ENCODE assay signal across 8 cellular contexts in the genomic region with DNA sequence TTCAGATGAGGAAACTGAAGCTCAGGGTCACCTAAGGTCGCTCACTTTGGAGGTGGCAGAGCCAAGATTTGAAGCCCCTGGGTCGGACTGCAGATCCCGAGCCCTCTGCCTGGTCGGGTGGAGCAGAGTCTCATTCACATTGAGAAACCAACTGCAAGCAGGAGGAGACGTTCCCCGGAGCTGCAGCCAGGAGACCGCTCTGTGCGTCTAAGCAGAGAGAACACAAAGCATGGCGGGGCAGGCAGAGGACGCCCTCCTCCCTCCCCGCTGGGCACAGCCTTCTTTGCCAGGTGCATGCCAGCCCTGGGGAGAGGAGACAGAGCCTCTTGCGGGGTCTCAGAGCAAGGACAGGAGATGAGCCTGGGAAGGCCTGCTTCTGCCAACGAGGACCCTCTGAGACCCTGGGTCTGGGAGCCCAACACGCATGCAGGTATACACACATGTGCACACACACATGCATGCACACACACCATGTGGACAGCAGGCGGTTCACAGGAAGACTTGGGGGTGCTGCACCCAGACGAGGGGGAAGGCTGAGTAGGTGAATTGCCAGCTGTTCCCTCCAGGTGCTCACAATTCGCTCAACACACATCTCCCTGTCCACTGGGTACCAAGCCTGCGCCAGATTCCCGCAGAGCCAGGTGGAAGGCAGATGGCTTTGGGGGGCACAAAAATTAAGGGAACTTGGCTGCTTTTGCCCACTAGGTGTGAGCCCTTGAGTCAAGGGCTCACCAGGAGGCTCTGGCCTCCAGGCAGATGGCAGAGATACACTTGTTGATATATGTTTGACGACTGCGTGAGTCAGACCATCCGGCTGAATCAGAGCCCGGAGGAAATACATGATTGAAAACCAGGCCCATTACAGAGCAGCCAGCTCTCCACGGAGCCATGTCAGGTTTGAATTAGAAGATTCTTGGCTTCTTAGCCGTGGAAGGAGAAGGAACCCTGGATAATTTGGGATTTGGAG. TPM values are rescaled to one million over a fixed set of nuclear protein-coding genes. Genes with fewer than 3 reads are reported as not detected.
DNase-seq lines count a peak whose midpoint lies in the region; ATAC-seq and TF ChIP-seq lines count a peak whose summit lies in the region.
"Had no signal": no experiment of that assay in that cellular context is flagged by ENCODE, and none has a peak within 500 bp of the region (broad histone marks: within the 10 kb centered on the region; RNA-seq: fewer than 3 reads in every experiment).

No MANE protein-coding gene starts in this region.

- H3K36me3 ChIP-seq in adipocyte (ENCODE audit: control insufficient read depth, insufficient read depth, low read length, severe bottlenecking) = no peaks in the 10 kb centered on the region

- intact Hi-C loops in natural killer cell (cut with micrococcal nuclease) = loop anchor here (1.0 kb wide), 1 partner anchor 37 kb away; no protein-coding TSS in a partner anchor

- ATAC-seq in natural killer cell = peak in 2 of 3 donors; percentile 60 to 79
- ATAC-seq: mucosa of descending colon had no signal

- peaks cover 0 to 19% of the 10 kb centered on the region in 2 donors for H3K4me1 Mint-ChIP-seq in natural killer cell

- DNase-seq in ELR (ENCODE audit: low read depth) (peak; percentile 99), NCI-H2171 treated with DMSO at 0.1 percent for 48 hours (lab: John Stamatoyannopoulos, UW) (peak; percentile 95), adipocyte (ENCODE audit: low read depth) (peak; percentile 87), natural killer cell (no peak), NCI-H510A (lab: John Stamatoyannopoulos, UW) (no peak), SKM-1 (lab: John Stamatoyannopoulos, UW; ENCODE audit: unreplicated experiment) (no peak), HEK293T (ENCODE audit: extremely low spot score) (no peak)

- POLR2A ChIA-PET in HEK293T (lab: Yijun Ruan, JAX) = no interaction called here

- H3K9me3 Mint-ChIP-seq in natural killer cell = no peaks in the 10 kb centered on the region

- peaks cover 7 to 14% of the 10 kb centered on the region in 2 donors for H3K27me3 Mint-ChIP-seq in natural killer cell (ENCODE audit: low read depth in 2 of 2)

- H3K27me3 ChIP-seq in adipocyte (replicated peaks; ENCODE audit: control insufficient read depth, insufficient read depth, low read length) = peaks cover 19% of the 10 kb centered on the region

- no peak overlapping the region for H3K4me3 Mint-ChIP-seq in natural killer cell

- peak overlapping the region in 1 of 2 donors; percentile 89 for H3K27ac Mint-ChIP-seq in natural killer cell

- no peak overlapping the region for H3K4me3 ChIP-seq in adipocyte (ENCODE audit: low read length)
- H3K4me3 ChIP-seq: mucosa of descending colon had no signal

- no peak for TF ChIP-seq CTCF in natural killer cell (IDR thresholded peaks at IDR 0.05)

- H3K9me3 ChIP-seq in adipocyte (ENCODE audit: control insufficient read depth, low read length) = no peaks in the 10 kb centered on the region
- H3K9me3 ChIP-seq: mucosa of descending colon had no signal

- no peaks in the 10 kb centered on the region for H3K36me3 Mint-ChIP-seq in natural killer cell

- H3K9ac ChIP-seq in adipocyte (ENCODE audit: low read length) = no peak overlapping the region

- CTCF ChIA-PET in HEK293T (lab: Yijun Ruan, JAX) = interaction anchor here (0.6 kb wide), 1 partner anchor 91 kb away, joined by 3 read pairs; no protein-coding TSS in a partner anchor

- peaks cover 8% of the 10 kb centered on the region for H3K4me1 ChIP-seq in adipocyte (ENCODE audit: control insufficient read depth, insufficient read depth, low read length)

TF ChIP-seq in HEK293T, 16 proteins besides CTCF, POLR2A, EP300 and RAD21:
- no peak for TF ChIP-seq ZNF384 (IDR thresholded peaks at IDR 0.05)
- no peak for TF ChIP-seq LEF1 (IDR thresholded peaks at IDR 0.05; ENCODE audit: borderline replicate concordance)
- no peak for TF ChIP-seq HDGF (IDR thresholded peaks at IDR 0.05; ENCODE audit: borderline replicate concordance)
- TF ChIP-seq FOXA1 (IDR thresholded peaks at IDR 0.05) = no peak
- no peak for TF ChIP-seq ELF4 (IDR thresholded peaks at IDR 0.05)
- TF ChIP-seq, protein P1, sequence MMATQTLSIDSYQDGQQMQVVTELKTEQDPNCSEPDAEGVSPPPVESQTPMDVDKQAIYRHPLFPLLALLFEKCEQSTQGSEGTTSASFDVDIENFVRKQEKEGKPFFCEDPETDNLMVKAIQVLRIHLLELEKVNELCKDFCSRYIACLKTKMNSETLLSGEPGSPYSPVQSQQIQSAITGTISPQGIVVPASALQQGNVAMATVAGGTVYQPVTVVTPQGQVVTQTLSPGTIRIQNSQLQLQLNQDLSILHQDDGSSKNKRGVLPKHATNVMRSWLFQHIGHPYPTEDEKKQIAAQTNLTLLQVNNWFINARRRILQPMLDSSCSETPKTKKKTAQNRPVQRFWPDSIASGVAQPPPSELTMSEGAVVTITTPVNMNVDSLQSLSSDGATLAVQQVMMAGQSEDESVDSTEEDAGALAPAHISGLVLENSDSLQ (IDR thresholded peaks at IDR 0.05) = no peak
- no peak for TF ChIP-seq FOXM1 (IDR thresholded peaks at IDR 0.05; ENCODE audit: borderline replicate concordance)
- TF ChIP-seq BHLHE40 (IDR thresholded peaks at IDR 0.05; ENCODE audit: borderline replicate concordance) = no peak
- no peak for TF ChIP-seq TARDBP (IDR thresholded peaks at IDR 0.05)
- no peak for TF ChIP-seq CTBP1 (IDR thresholded peaks at IDR 0.05; ENCODE audit: borderline replicate concordance)
- no peak for TF ChIP-seq ARNT (IDR thresholded peaks at IDR 0.05)
- TF ChIP-seq NFRKB (IDR thresholded peaks at IDR 0.05) = no peak
- TF ChIP-seq FOXK2 (IDR thresholded peaks at IDR 0.05) = no peak

RNA-seq across cellular contexts. Expression of a gene that starts 5.5 kb away (rescaled TPM):
- under 1 TPM in 2 of 3 donors, not detected in 1; 0.11 to 0.45 TPM for total RNA-seq in natural killer cell

Comparison
In these comparisons a context has a peak if more than half of its experiments do, and no peak if none do; other contexts are left out.
1. DNase-seq: peak in ELR (single experiment), NCI-H2171 treated with DMSO at 0.1 percent for 48 hours (single experiment) and adipocyte (single experiment); none in natural killer cell (single experiment), NCI-H510A (single experiment), SKM-1 (single experiment) and HEK293T (single experiment).